Comparison of ENCODE assay signal across 8 cellular contexts in the genomic region with DNA sequence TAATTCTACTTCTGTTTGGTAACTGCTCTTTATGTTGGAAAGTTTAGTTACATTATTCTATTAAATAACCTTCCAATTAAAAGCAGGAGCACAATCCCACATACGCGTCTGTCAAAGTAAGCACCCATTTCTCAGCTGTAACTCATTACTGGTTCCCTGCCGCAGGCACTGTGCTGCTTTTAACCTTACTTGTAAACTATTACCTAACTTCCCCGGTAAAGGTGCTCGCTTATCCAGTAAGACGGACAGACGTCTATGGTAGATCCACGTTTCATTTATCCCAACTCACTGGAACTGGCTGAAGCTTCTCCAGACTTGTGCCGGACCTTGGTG. TPM values are rescaled to one million over a fixed set of nuclear protein-coding genes. Genes with fewer than 3 reads are reported as not detected.
DNase-seq lines count a peak whose midpoint lies in the region; ATAC-seq and TF ChIP-seq lines count a peak whose summit lies in the region.

No MANE protein-coding gene starts in this region.

- no peaks in the 10 kb centered on the region for H4K20me1 ChIP-seq in neural progenitor cell (ENCODE audit: low read depth)

- peaks cover 12% of the 10 kb centered on the region for H3K4me1 Mint-ChIP-seq in neural progenitor cell

- H3K4me1 ChIP-seq in effector memory CD4-positive, alpha-beta T cell (ENCODE audit: control insufficient read depth, insufficient read depth, low read length, poor library complexity, severe bottlenecking) = peaks cover 7% of the 10 kb centered on the region
- H3K4me1 ChIP-seq in neural progenitor cell = peaks cover 20% of the 10 kb centered on the region

- H3K9me3 ChIP-seq in effector memory CD4-positive, alpha-beta T cell (ENCODE audit: control insufficient read depth, low read length) = no peaks in the 10 kb centered on the region
- no peaks in the 10 kb centered on the region for H3K9me3 ChIP-seq in neural progenitor cell (ENCODE audit: low read depth)

- H3K9ac ChIP-seq in neural progenitor cell = no peak overlapping the region

- H3K79me2 ChIP-seq in neural progenitor cell (ENCODE audit: low read depth) = peaks cover 10% of the 10 kb centered on the region

- peak overlapping the region; percentile 62 for H3K27ac ChIP-seq in effector memory CD4-positive, alpha-beta T cell (ENCODE audit: insufficient read depth, low read length, poor library complexity, severe bottlenecking)
- H3K27ac ChIP-seq in neural progenitor cell = no peak overlapping the region

- peak overlapping the region; percentile 94 for H3K4me3 Mint-ChIP-seq in neural progenitor cell

- peak overlapping the region; percentile 81 for H3K4me2 ChIP-seq in neural progenitor cell

- DNase-seq in DMS114 treated with DMSO at 0.1 percent for 48 hours (lab: John Stamatoyannopoulos, UW; ENCODE audit: unreplicated experiment) (peak; percentile 39), LNCaP clone FGC (ENCODE audit: low read depth) (peak; percentile 13), neural progenitor cell (ENCODE audit: low spot score) (no peak), AG08396 (ENCODE audit: low spot score) (no peak), GM03348 (ENCODE audit: low spot score) (no peak), NCI-H2081 treated with DMSO at 0.1 percent for 48 hours (lab: John Stamatoyannopoulos, UW) (no peak)
- DNase-seq in effector memory CD4-positive, alpha-beta T cell = no peak

- H3K9me3 Mint-ChIP-seq in neural progenitor cell = no peaks in the 10 kb centered on the region

- H3K4me3 ChIP-seq in LNCaP clone FGC (ENCODE audit: low read depth, low read length) = peak overlapping the region; percentile 77
- peak overlapping the region; percentile 79 for H3K4me3 ChIP-seq in effector memory CD4-positive, alpha-beta T cell (ENCODE audit: insufficient read depth, low read depth, low read length, poor library complexity, severe bottlenecking)
- H3K4me3 ChIP-seq in neural progenitor cell = peak overlapping the region; percentile 85

- no peaks in the 10 kb centered on the region for H3K27me3 Mint-ChIP-seq in neural progenitor cell (ENCODE audit: insufficient read depth, low read depth)

- ATAC-seq in GM21528 (IDR thresholded peaks at IDR 0.05; ENCODE audit: low FRiP score, unreplicated experiment) = peak; percentile 36

- TF ChIP-seq CTCF in LNCaP clone FGC (IDR thresholded peaks at IDR 0.05; ENCODE audit: control insufficient read depth, extremely low read depth, insufficient read depth) = no peak
- TF ChIP-seq CTCF in neural progenitor cell (IDR thresholded peaks at IDR 0.05) = no peak

- H3K27ac Mint-ChIP-seq in neural progenitor cell = no peak overlapping the region

- H3K36me3 ChIP-seq in effector memory CD4-positive, alpha-beta T cell (ENCODE audit: control insufficient read depth, insufficient read depth, low read length) = no peaks in the 10 kb centered on the region
- H3K36me3 ChIP-seq in neural progenitor cell = no peaks in the 10 kb centered on the region

- no peaks in the 10 kb centered on the region for H3K27me3 ChIP-seq in effector memory CD4-positive, alpha-beta T cell (replicated peaks; ENCODE audit: control insufficient read depth, insufficient read depth, low read length, poor library complexity, severe bottlenecking)
- peaks cover 7% of the 10 kb centered on the region for H3K27me3 ChIP-seq in neural progenitor cell

- H2AFZ ChIP-seq in neural progenitor cell (replicated peaks) = peak overlapping the region; percentile 80

- H3F3A ChIP-seq in neural progenitor cell (ENCODE audit: low read depth) = no peaks in the 10 kb centered on the region

- H3K36me3 Mint-ChIP-seq in neural progenitor cell = no peaks in the 10 kb centered on the region

RNA-seq across cellular contexts. Expression of a gene that starts 0.5 kb away (rescaled TPM):
- total RNA-seq in neural progenitor cell (ENCODE audit: low replicate concordance) = 13.1 and 22.9 TPM in 2 replicates

RNA-seq across cellular contexts. Expression of a gene that starts 41.5 kb away (rescaled TPM):
- total RNA-seq in neural progenitor cell (ENCODE audit: low replicate concordance) = 9.1 and 23.7 TPM in 2 replicates

Comparison
In these comparisons a context has a peak if more than half of its experiments do, and no peak if none do; other contexts are left out.
1. DNase-seq: peak in DMS114 treated with DMSO at 0.1 percent for 48 hours (single experiment) and LNCaP clone FGC (single experiment); none in effector memory CD4-positive, alpha-beta T cell (0 of 3), neural progenitor cell (single experiment), AG08396 (single experiment), GM03348 (single experiment) and NCI-H2081 treated with DMSO at 0.1 percent for 48 hours (single experiment).
2. Peak in every context shown above with its lines, with median percentiles within 50 percentile points of each other: H3K4me3 ChIP-seq.